Comparison of ENCODE assay signal across 8 cellular contexts in genomic region chr2:18560797-18561085, GRCh38. TPM values are rescaled to one million over a fixed set of nuclear protein-coding genes. Genes with fewer than 3 reads are reported as not detected.
DNase-seq lines count a peak whose midpoint lies in the region; ATAC-seq, FAIRE-seq and TF ChIP-seq lines count a peak whose summit lies in the region.

No MANE protein-coding gene starts in this region.

- peak overlapping the region; percentile 88 for H3K4me3 Mint-ChIP-seq in effector memory CD8-positive, alpha-beta T cell

- no peaks in the 10 kb centered on the region for H3K9me3 ChIP-seq in pancreas

- H3K36me3 ChIP-seq in pancreas = no peaks in the 10 kb centered on the region

- no peaks in the 10 kb centered on the region for H3K27me3 ChIP-seq in pancreas

- peak overlapping the region; percentile 69 for H3K4me3 ChIP-seq in Jurkat, Clone E6-1 (ENCODE audit: low read length)
- H3K4me3 ChIP-seq in pancreas = peak overlapping the region; percentile 58 to 95 (median 85)

- no peaks in the 10 kb centered on the region for H3K27me3 Mint-ChIP-seq in effector memory CD8-positive, alpha-beta T cell

- H3K27ac Mint-ChIP-seq in effector memory CD8-positive, alpha-beta T cell = peak overlapping the region; percentile 96 to 97

- H3K4me1 ChIP-seq in pancreas = peaks cover 4 to 22% (median 14%) of the 10 kb centered on the region in 3 donors

- H3K36me3 Mint-ChIP-seq in effector memory CD8-positive, alpha-beta T cell (ENCODE audit: insufficient read depth) = peaks cover 15% of the 10 kb centered on the region

- peak overlapping the region; percentile 94 to 99 (median 96) for H3K27ac ChIP-seq in pancreas

- intact Hi-C loops in pancreas (cut with DNase I) = no loop called here

- no peak for DNase-seq in Jurkat, Clone E6-1 (ENCODE audit: low read depth, low spot score)
- no peak for DNase-seq in effector memory CD8-positive, alpha-beta T cell
- DNase-seq in pancreas = no peak
- no peak for DNase-seq in AG08396 (ENCODE audit: low spot score)
- no peak for DNase-seq in DMS53 (lab: John Stamatoyannopoulos, UW)

- no peak for FAIRE-seq in pancreas (lab: Jason Lieb, UNC)

- ATAC-seq in GM18873 (IDR thresholded peaks at IDR 0.05; ENCODE audit: low FRiP score, unreplicated experiment) (peak; percentile 2), pancreas (no peak), HG03342 (IDR thresholded peaks at IDR 0.05; ENCODE audit: unreplicated experiment) (no peak), HG03108 (IDR thresholded peaks at IDR 0.05; ENCODE audit: unreplicated experiment) (no peak)
- ATAC-seq in effector memory CD8-positive, alpha-beta T cell (replicated peaks) = no peak

- no peak for TF ChIP-seq CTCF in pancreas (IDR thresholded peaks at IDR 0.05)

- H3K4me1 Mint-ChIP-seq in effector memory CD8-positive, alpha-beta T cell (ENCODE audit: low read depth in 2 of 2) = peaks cover 21 to 31% of the 10 kb centered on the region in 2 donors

- 0 to 1% methylated on average over 3 of the region's 3 CpGs for WGBS in pancreas, 2 donors

- no peaks in the 10 kb centered on the region for H3K9me3 Mint-ChIP-seq in effector memory CD8-positive, alpha-beta T cell

RNA-seq across cellular contexts. Expression of gene RDH14, which starts 0.3 kb away (rescaled TPM):
- polyA plus RNA-seq in Jurkat, Clone E6-1 (2012; ENCODE audit: insufficient read depth, insufficient read length) = 23.3 TPM
- total RNA-seq in pancreas = 10 to 100 TPM in 2 of 6 donors, 1 to 10 TPM in 4; 8.0 to 13.5 (median 8.9) TPM
- polyA plus RNA-seq in pancreas = 10 to 100 TPM in 1 of 2 donors, 1 to 10 TPM in 1; 8.2 to 13.6 TPM

RNA-seq across cellular contexts. Expression of gene NT5C1B, which starts 28.6 kb away (rescaled TPM):
- not detected for polyA plus RNA-seq in Jurkat, Clone E6-1 (2012; ENCODE audit: insufficient read depth, insufficient read length)
- total RNA-seq in pancreas = not detected
- under 1 TPM in 1 of 2 donors, not detected in 1; 0.05 TPM for polyA plus RNA-seq in pancreas
